In the genomic region with DNA sequence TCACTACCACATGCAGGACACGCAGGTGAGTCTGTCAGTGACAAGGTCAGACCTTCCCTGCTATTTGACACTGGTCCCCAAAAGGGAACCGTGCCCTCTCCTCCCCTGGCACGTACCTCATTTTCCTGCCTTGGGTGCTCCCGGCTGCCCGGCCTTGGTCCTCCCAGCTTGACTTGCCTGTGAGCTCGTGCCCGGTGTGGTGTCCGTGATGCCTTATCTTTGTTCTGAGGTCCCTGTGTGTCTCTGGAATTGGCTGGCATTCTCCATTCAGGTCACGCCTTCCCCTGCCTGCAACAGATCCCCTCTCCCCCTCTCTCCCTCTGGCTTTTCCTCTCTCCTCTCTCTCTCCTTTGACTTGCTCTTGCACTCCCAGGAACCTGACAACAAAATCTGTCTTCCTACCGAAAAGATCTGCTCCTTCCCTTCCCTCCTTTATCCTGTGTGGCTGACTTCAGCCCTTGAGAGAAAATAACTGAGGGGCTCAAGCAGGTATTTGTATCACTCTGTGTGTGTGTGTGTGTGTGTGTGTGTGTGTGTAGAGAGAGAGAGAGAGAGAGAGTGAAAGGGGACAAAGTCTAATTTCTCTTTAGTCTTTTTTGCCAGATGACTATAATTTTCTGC, we compare ENCODE assay signal across 1 cellular context.
TF ChIP-seq lines count a peak whose summit lies in the region.

A gene with protein sequence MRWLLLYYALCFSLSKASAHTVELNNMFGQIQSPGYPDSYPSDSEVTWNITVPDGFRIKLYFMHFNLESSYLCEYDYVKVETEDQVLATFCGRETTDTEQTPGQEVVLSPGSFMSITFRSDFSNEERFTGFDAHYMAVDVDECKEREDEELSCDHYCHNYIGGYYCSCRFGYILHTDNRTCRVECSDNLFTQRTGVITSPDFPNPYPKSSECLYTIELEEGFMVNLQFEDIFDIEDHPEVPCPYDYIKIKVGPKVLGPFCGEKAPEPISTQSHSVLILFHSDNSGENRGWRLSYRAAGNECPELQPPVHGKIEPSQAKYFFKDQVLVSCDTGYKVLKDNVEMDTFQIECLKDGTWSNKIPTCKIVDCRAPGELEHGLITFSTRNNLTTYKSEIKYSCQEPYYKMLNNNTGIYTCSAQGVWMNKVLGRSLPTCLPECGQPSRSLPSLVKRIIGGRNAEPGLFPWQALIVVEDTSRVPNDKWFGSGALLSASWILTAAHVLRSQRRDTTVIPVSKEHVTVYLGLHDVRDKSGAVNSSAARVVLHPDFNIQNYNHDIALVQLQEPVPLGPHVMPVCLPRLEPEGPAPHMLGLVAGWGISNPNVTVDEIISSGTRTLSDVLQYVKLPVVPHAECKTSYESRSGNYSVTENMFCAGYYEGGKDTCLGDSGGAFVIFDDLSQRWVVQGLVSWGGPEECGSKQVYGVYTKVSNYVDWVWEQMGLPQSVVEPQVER (minus strand): TSS at position 226 of the 621 bp plus-strand sequence. CDS start 105 bp downstream, at position 121.

TF ChIP-seq in SK-N-SH treated with all-trans-retinoic acid at 6 μM for 48 hours, 23 proteins besides CTCF, POLR2A, EP300 and RAD21 (continued from another document):
- TF ChIP-seq, protein P1, sequence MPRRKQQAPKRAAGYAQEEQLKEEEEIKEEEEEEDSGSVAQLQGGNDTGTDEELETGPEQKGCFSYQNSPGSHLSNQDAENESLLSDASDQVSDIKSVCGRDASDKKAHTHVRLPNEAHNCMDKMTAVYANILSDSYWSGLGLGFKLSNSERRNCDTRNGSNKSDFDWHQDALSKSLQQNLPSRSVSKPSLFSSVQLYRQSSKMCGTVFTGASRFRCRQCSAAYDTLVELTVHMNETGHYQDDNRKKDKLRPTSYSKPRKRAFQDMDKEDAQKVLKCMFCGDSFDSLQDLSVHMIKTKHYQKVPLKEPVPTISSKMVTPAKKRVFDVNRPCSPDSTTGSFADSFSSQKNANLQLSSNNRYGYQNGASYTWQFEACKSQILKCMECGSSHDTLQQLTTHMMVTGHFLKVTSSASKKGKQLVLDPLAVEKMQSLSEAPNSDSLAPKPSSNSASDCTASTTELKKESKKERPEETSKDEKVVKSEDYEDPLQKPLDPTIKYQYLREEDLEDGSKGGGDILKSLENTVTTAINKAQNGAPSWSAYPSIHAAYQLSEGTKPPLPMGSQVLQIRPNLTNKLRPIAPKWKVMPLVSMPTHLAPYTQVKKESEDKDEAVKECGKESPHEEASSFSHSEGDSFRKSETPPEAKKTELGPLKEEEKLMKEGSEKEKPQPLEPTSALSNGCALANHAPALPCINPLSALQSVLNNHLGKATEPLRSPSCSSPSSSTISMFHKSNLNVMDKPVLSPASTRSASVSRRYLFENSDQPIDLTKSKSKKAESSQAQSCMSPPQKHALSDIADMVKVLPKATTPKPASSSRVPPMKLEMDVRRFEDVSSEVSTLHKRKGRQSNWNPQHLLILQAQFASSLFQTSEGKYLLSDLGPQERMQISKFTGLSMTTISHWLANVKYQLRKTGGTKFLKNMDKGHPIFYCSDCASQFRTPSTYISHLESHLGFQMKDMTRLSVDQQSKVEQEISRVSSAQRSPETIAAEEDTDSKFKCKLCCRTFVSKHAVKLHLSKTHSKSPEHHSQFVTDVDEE (CRISPR knock-in tag; IDR thresholded peaks at IDR 0.05) = no peak
- no peak for TF ChIP-seq PPARA (CRISPR knock-in tag; IDR thresholded peaks at IDR 0.05; ENCODE audit: borderline replicate concordance)
- no peak for TF ChIP-seq ZFP30 (CRISPR knock-in tag; IDR thresholded peaks at IDR 0.05)
- no peak for TF ChIP-seq OSR1 (CRISPR knock-in tag; IDR thresholded peaks at IDR 0.05)
- TF ChIP-seq TOX (CRISPR knock-in tag; IDR thresholded peaks at IDR 0.05; ENCODE audit: borderline replicate concordance) = no peak
- TF ChIP-seq, protein P2, sequence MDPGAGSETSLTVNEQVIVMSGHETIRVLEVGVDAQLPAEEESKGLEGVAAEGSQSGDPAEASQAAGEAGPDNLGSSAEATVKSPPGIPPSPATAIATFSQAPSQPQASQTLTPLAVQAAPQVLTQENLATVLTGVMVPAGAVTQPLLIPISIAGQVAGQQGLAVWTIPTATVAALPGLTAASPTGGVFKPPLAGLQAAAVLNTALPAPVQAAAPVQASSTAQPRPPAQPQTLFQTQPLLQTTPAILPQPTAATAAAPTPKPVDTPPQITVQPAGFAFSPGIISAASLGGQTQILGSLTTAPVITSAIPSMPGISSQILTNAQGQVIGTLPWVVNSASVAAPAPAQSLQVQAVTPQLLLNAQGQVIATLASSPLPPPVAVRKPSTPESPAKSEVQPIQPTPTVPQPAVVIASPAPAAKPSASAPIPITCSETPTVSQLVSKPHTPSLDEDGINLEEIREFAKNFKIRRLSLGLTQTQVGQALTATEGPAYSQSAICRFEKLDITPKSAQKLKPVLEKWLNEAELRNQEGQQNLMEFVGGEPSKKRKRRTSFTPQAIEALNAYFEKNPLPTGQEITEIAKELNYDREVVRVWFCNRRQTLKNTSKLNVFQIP (CRISPR knock-in tag; IDR thresholded peaks at IDR 0.05; ENCODE audit: borderline replicate concordance, low read depth) = no peak
- TF ChIP-seq, protein P3, sequence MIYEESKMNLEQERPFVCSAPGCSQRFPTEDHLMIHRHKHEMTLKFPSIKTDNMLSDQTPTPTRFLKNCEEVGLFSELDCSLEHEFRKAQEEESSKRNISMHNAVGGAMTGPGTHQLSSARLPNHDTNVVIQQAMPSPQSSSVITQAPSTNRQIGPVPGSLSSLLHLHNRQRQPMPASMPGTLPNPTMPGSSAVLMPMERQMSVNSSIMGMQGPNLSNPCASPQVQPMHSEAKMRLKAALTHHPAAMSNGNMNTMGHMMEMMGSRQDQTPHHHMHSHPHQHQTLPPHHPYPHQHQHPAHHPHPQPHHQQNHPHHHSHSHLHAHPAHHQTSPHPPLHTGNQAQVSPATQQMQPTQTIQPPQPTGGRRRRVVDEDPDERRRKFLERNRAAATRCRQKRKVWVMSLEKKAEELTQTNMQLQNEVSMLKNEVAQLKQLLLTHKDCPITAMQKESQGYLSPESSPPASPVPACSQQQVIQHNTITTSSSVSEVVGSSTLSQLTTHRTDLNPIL (CRISPR knock-in tag; IDR thresholded peaks at IDR 0.05; ENCODE audit: low read depth) = no peak
- TF ChIP-seq, protein P4, sequence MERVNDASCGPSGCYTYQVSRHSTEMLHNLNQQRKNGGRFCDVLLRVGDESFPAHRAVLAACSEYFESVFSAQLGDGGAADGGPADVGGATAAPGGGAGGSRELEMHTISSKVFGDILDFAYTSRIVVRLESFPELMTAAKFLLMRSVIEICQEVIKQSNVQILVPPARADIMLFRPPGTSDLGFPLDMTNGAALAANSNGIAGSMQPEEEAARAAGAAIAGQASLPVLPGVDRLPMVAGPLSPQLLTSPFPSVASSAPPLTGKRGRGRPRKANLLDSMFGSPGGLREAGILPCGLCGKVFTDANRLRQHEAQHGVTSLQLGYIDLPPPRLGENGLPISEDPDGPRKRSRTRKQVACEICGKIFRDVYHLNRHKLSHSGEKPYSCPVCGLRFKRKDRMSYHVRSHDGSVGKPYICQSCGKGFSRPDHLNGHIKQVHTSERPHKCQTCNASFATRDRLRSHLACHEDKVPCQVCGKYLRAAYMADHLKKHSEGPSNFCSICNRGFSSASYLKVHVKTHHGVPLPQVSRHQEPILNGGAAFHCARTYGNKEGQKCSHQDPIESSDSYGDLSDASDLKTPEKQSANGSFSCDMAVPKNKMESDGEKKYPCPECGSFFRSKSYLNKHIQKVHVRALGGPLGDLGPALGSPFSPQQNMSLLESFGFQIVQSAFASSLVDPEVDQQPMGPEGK (CRISPR knock-in tag; IDR thresholded peaks at IDR 0.05; ENCODE audit: borderline replicate concordance) = no peak
